ENCODE assay signal across 10 cellular contexts in genomic region chr3:190345027-190345821, GRCh38. TPM values are rescaled to one million over a fixed set of nuclear protein-coding genes. Genes with fewer than 3 reads are reported as not detected.
A peak's percentile ranks its signal among the peaks of the same experiment; 100 is the strongest.
DNase-seq lines count a peak whose midpoint lies in the region; ATAC-seq, FAIRE-seq and TF ChIP-seq lines count a peak whose summit lies in the region.
"Had no signal": no experiment of that assay in that cellular context is flagged by ENCODE, and none has a peak within 500 bp of the region (broad histone marks: within the 10 kb centered on the region; RNA-seq: fewer than 3 reads in every experiment).

No MANE protein-coding gene starts in this region.

- dilution Hi-C loops in IMR-90 (cut with HindIII; ENCODE audit: low sequenced_read_pairs, unreplicated experiment) = no loop called here

- peak overlapping the region; percentile 98 for H2BK20ac ChIP-seq in IMR-90 (ENCODE audit: low read depth, low read length)

- H3K9ac ChIP-seq in IMR-90 (ENCODE audit: low read depth, low read length) = peak overlapping the region; percentile 73

- H3K56ac ChIP-seq in IMR-90 (ENCODE audit: extremely low read depth, insufficient read depth, low read length) = peak overlapping the region; percentile 87

- peak overlapping the region; percentile 86 for H2AK9ac ChIP-seq in IMR-90 (replicated peaks; ENCODE audit: low read depth, low read length, poor library complexity)

- peak overlapping the region; percentile 66 for H2AK5ac ChIP-seq in IMR-90 (ENCODE audit: low read depth, low read length)

- intact Hi-C loops in IMR-90 (cut with micrococcal nuclease) (no loop called here), transverse colon (cut with DNase I; ENCODE audit: low total_unique reads) (no loop called here)

- H4K20me1 ChIP-seq in IMR-90 (ENCODE audit: insufficient read depth, low read length) = no peaks in the 10 kb centered on the region

- FAIRE-seq in islet of Langerhans (lab: Jason Lieb, UNC) = peak; percentile 13

- H2BK120ac ChIP-seq in IMR-90 (ENCODE audit: low read depth, low read length) = peak overlapping the region; percentile 99

- no peaks in the 10 kb centered on the region for H3K36me3 ChIP-seq in IMR-90 (ENCODE audit: control insufficient read depth, insufficient read depth, low read length)
- no peaks in the 10 kb centered on the region for H3K36me3 ChIP-seq in transverse colon

- peak overlapping the region; percentile 95 for H3K4me2 ChIP-seq in IMR-90 (ENCODE audit: low read depth, low read length)

- peaks cover 12% of the 10 kb centered on the region for H3K4me1 ChIP-seq in IMR-90 (ENCODE audit: control insufficient read depth, insufficient read depth, low read length)
- H3K4me1 ChIP-seq in transverse colon = peaks cover 9 to 17% (median 13%) of the 10 kb centered on the region in 4 donors

- H3K9me1 ChIP-seq in IMR-90 (ENCODE audit: insufficient read depth, low read length) = peaks cover 6% of the 10 kb centered on the region; the same call in 1 of the 2 replicates

- peak overlapping the region; percentile 96 to 98 for H4K8ac ChIP-seq in IMR-90 (ENCODE audit: low read depth in 2 of 2, low read length in 2 of 2)

- no peaks in the 10 kb centered on the region for H3K27me3 ChIP-seq in IMR-90 (ENCODE audit: control insufficient read depth, insufficient read depth, low read length)
- no peaks in the 10 kb centered on the region for H3K27me3 ChIP-seq in transverse colon

- peak; percentile 60; the same call in 1 of the 2 replicates for TF ChIP-seq POLR2A in IMR-90 (IDR thresholded peaks at IDR 0.05; ENCODE audit: low read depth, low read length)
- no peak for TF ChIP-seq POLR2A in transverse colon (IDR thresholded peaks at IDR 0.05)

- no peak for TF ChIP-seq EP300 in transverse colon (IDR thresholded peaks at IDR 0.05; ENCODE audit: low read depth)

- ATAC-seq in IMR-90 (ENCODE audit: low read depth) = peak; percentile 95

- H3K79me1 ChIP-seq in IMR-90 (ENCODE audit: low read depth in 1 of 2, low read length in 2 of 2) = no peaks in the 10 kb centered on the region

- peak overlapping the region; percentile 80 for H4K91ac ChIP-seq in IMR-90 (ENCODE audit: insufficient read depth, low read depth, low read length)

- peaks cover 2% of the 10 kb centered on the region; the same call in 1 of the 2 replicates for H3K9me3 ChIP-seq in IMR-90 (ENCODE audit: control insufficient read depth, insufficient read depth, low read length)
- H3K9me3 ChIP-seq in transverse colon = no peaks in the 10 kb centered on the region

- POLR2A ChIA-PET in IMR-90 (lab: Charles Lee; ENCODE audit: unreplicated experiment) = no interaction called here

- DNase-seq in IMR-90 = peak; percentile 97
- peak; percentile 70 for DNase-seq in amniotic stem cell (lab: John Stamatoyannopoulos, UW)
- DNase-seq in transverse colon = no peak
- DNase-seq in T-helper 1 cell = no peak
- no peak for DNase-seq in NCI-H510A (lab: John Stamatoyannopoulos, UW)
- no peak for DNase-seq in D341Med (ENCODE audit: low spot score)
- DNase-seq: activated naive CD4-positive, alpha-beta T cell; NCI-H446 treated with DMSO at 0.1 percent for 48 hours; stimulated activated CD4-positive, alpha-beta T cell treated with anti-CD3 and anti-CD28 coated beads, Interleukin-12 subunit alpha, Interleukin-12 subunit beta, amount 100 ng/mL, for 4 hours had no signal

- no TSS peak for BruUV-seq in IMR-90 (replicated peaks; lab: Mats Ljungman, UMichigan)

- H3K27ac ChIP-seq in IMR-90 (ENCODE audit: insufficient read depth, low read length) (peak overlapping the region; percentile 88), transverse colon (peak overlapping the region; percentile 72 to 82 (median 75))

- in situ Hi-C loops in IMR-90 (cut with MboI; ENCODE audit: low sequenced_read_pairs) = no loop called here
- in situ Hi-C loops in transverse colon (cut with MboI; ENCODE audit: low pct_ligation_motif_present in 1 of 4, low pct_unique_long_range_greater_than_20kb in 1 of 4, low sequenced_read_pairs in 3 of 4) = no loop called here

- H3K4me3 ChIP-seq in IMR-90 (ENCODE audit: insufficient read depth, low read depth, low read length) (peak overlapping the region; percentile 27; the same call in 1 of the 2 replicates), transverse colon (peak overlapping the region in 2 of 4 donors; percentile 7 to 13)

- peak overlapping the region; percentile 100 for H3K18ac ChIP-seq in IMR-90 (ENCODE audit: low read depth, low read length)

- H2BK15ac ChIP-seq in IMR-90 (ENCODE audit: low read depth, low read length) = peak overlapping the region; percentile 77

- H2AFZ ChIP-seq in IMR-90 (replicated peaks; ENCODE audit: low read length, poor library complexity) = peak overlapping the region; percentile 79

- peak overlapping the region; percentile 99 for H2BK5ac ChIP-seq in IMR-90 (ENCODE audit: low read depth, low read length, poor library complexity, severe bottlenecking)

- CTCF ChIA-PET in IMR-90 (lab: Yijun Ruan, JAX) = interaction anchor here (0.7 to 1.1 kb wide), 2 partner anchors 224 to 384 kb away, joined by 3 read pairs; no protein-coding TSS in a partner anchor

- peak overlapping the region; percentile 99 for H3K14ac ChIP-seq in IMR-90 (replicated peaks; ENCODE audit: low read depth, low read length)

- peak overlapping the region; percentile 98 for H3K4ac ChIP-seq in IMR-90 (ENCODE audit: low read depth, low read length)

- peak overlapping the region; percentile 98 for H3K23ac ChIP-seq in IMR-90 (ENCODE audit: low read depth, low read length)

- TF ChIP-seq RAD21 in IMR-90 (IDR thresholded peaks at IDR 0.05; ENCODE audit: low read length) = no peak

- TF ChIP-seq CTCF in IMR-90 (conservative IDR thresholded peaks at IDR 0.05; ENCODE audit: low read depth, low read length) = no peak
- no peak for TF ChIP-seq CTCF in transverse colon (IDR thresholded peaks at IDR 0.05)

- no CpG with 5 or more reads among the region's 4 CpGs for WGBS in IMR-90 (ENCODE audit: extremely low coverage in 2 of 2, insufficient read length in 1 of 2), 2 experiments
- 7 to 13% methylated on average over 3 to 4 of the region's 4 CpGs for WGBS in transverse colon (ENCODE audit: low coverage in 1 of 2), 2 donors

- peak overlapping the region; percentile 100 for H4K5ac ChIP-seq in IMR-90 (ENCODE audit: low read depth, low read length)

TF ChIP-seq in IMR-90, 13 proteins besides CTCF, POLR2A, EP300 and RAD21:
- TF ChIP-seq MAZ (IDR thresholded peaks at IDR 0.05; ENCODE audit: borderline replicate concordance, low read depth, low read length) = peak; percentile 49; the same call in 1 of the 2 replicates
- peak; percentile 58; the same call in 1 of the 2 replicates for TF ChIP-seq FOS (IDR thresholded peaks at IDR 0.05; ENCODE audit: low read depth, low read length)
- peak; percentile 97 for TF ChIP-seq CEBPB (IDR thresholded peaks at IDR 0.05; ENCODE audit: low read depth, low read length)
- TF ChIP-seq RCOR1 (IDR thresholded peaks at IDR 0.05; ENCODE audit: insufficient replicate concordance, low read length) = peak; percentile 55
- TF ChIP-seq CHD1 (IDR thresholded peaks at IDR 0.05; ENCODE audit: low read depth, low read length) = 0 out of 2 replicates have a peak, but pooled peaks have one; percentile 51
- TF ChIP-seq SMC3 (IDR thresholded peaks at IDR 0.05; ENCODE audit: low read depth, low read length) = no peak
- no peak for TF ChIP-seq NFE2L2 (IDR thresholded peaks at IDR 0.05; ENCODE audit: low read depth, low read length)

RNA-seq across cellular contexts. Expression of gene CLDN1, which starts 23.0 kb away (rescaled TPM):
- total RNA-seq in IMR-90 (2012; rRNA removed) (4.7 and 7.2 TPM in 2 replicates), transverse colon (under 1 TPM in 3 of 4 donors, not detected in 1; 0.37 to 0.95 (median 0.82) TPM)
- 6.3 and 7.3 TPM in 2 replicates for polyA plus RNA-seq in IMR-90 (2012; rRNA removed)
- polyA plus RNA-seq in IMR-90 (2012; cell fraction: cytosol; rRNA removed) = 3.2 and 5.2 TPM in 2 replicates
- 2.0 and 8.6 TPM in 2 replicates for polyA plus RNA-seq in IMR-90 (2012; cell fraction: nucleus; rRNA removed; ENCODE audit: low replicate concordance)

RNA-seq across cellular contexts. Expression of gene CLDN16, which starts 42.7 kb away (rescaled TPM):
- total RNA-seq in IMR-90 (2012; rRNA removed) (under 0.01 TPM in 2 replicates), transverse colon (not detected)
- polyA plus RNA-seq in IMR-90 (2012; rRNA removed) = 0.09 and 0.22 TPM in 2 replicates
- polyA plus RNA-seq in IMR-90 (2012; cell fraction: cytosol; rRNA removed) = 0.13 TPM in 1 of 2 replicates, not detected in the other
- polyA plus RNA-seq in IMR-90 (2012; cell fraction: nucleus; rRNA removed; ENCODE audit: low replicate concordance) = 0.02 and 0.07 TPM in 2 replicates

Comparison
In these comparisons a context has a peak if more than half of its experiments do, and no peak if none do; other contexts are left out.
1. DNase-seq: peak in IMR-90 (single experiment) and amniotic stem cell (single experiment); none in transverse colon (single experiment), T-helper 1 cell (0 of 5), NCI-H510A (single experiment) and D341Med (single experiment).